16 cellular contexts compared by ENCODE assay signal in genomic region chr15:56467626-56468025, GRCh38. TPM values are rescaled to one million over a fixed set of nuclear protein-coding genes. Genes with fewer than 3 reads are reported as not detected.
"Had no signal": no experiment of that assay in that cellular context is flagged by ENCODE, and none has a peak within 500 bp of the region (broad histone marks: within the 10 kb centered on the region; RNA-seq: fewer than 3 reads in every experiment).

No MANE protein-coding gene starts in this region.

- H3K36me3 Mint-ChIP-seq: brain, WTC11 had no signal

- DNase-seq: activated CD4-positive, alpha-beta T cell treated with anti-CD3 and anti-CD28 coated beads for 48 hours; activated CD8-positive, alpha-beta T cell treated with anti-CD3 and anti-CD28 coated beads, Interleukin-2, amount 10 ng/mL, durations not matched to agents 7 days and 5 days; amygdala; effector memory CD4-positive, alpha-beta T cell; hypothalamus; mesenchymal stem cell; ovary; stimulated activated CD4-positive, alpha-beta T cell treated with anti-CD3 and anti-CD28 coated beads, Interleukin-4, amount 100 ng/mL, for 1 hour; stimulated activated CD8-positive, alpha-beta memory T cell treated with anti-CD3 and anti-CD28 coated beads, Interleukin-4, amount 100 ng/mL, for 48 hours; stimulated activated naive CD8-positive, alpha-beta T cell treated with anti-CD3 and anti-CD28 coated beads, Interleukin-15, Interleukin-2, amounts not matched to agents 100 U/mL and 50 U/mL, for 24 hours; T-helper 17 cell; upper lobe of left lung had no signal

- H3K27me3 ChIP-seq: ovary, upper lobe of left lung had no signal

- H3K36me3 ChIP-seq: ovary, upper lobe of left lung had no signal

- H3K4me3 ChIP-seq: ovary had no signal

- H3K9me3 ChIP-seq: ovary, upper lobe of left lung had no signal

- H3K9me3 Mint-ChIP-seq: activated T-helper 17 cell treated with anti-CD3 and anti-CD28 coated beads, Interleukin-2, amount 50 U/mL, for 72 hours; brain; WTC11 had no signal

- H3K27ac ChIP-seq: ovary, upper lobe of left lung had no signal

- H3K4me3 Mint-ChIP-seq: WTC11 had no signal

- ATAC-seq: stimulated activated naive CD8-positive, alpha-beta T cell treated with anti-CD3 and anti-CD28 coated beads, Interleukin-15, Interleukin-2, amounts not matched to agents 100 U/mL and 50 U/mL, for 24 hours; T-helper 17 cell; WTC11 had no signal

- H3K4me1 Mint-ChIP-seq: WTC11 had no signal

- H3K27ac Mint-ChIP-seq: activated T-helper 17 cell treated with anti-CD3 and anti-CD28 coated beads, Interleukin-2, amount 50 U/mL, for 72 hours; brain; WTC11 had no signal

RNA-seq across cellular contexts. Expression of gene MNS1, which starts 2.7 kb away (rescaled TPM):
- total RNA-seq: activated T-helper 17 cell treated with anti-CD3 and anti-CD28 coated beads, Interleukin-2, amount 50 U/mL, for 72 hours had no signal
- polyA plus RNA-seq: neural cell had no signal
